ENCODE assay signal across 8 cellular contexts in genomic region chr6:21022343-21023107, GRCh38.
A peak's percentile ranks its signal among the peaks of the same experiment; 100 is the strongest.
DNase-seq lines count a peak whose midpoint lies in the region; ATAC-seq, FAIRE-seq and TF ChIP-seq lines count a peak whose summit lies in the region.

No MANE protein-coding gene starts in this region.

- H3K9me1 ChIP-seq in endothelial cell of umbilical vein (replicated peaks; ENCODE audit: control insufficient read depth, extremely low read depth, insufficient read depth, low read length) = no peaks in the 10 kb centered on the region

- H3K27me3 ChIP-seq in endothelial cell of umbilical vein (ENCODE audit: control insufficient read depth in 2 of 2, insufficient read depth in 2 of 2, low read length in 2 of 2) = no peaks in the 10 kb centered on the region
- H3K27me3 ChIP-seq in spleen (replicated peaks in 1 of 7) = no peaks in the 10 kb centered on the region
- no peaks in the 10 kb centered on the region for H3K27me3 ChIP-seq in gastrocnemius medialis

- H3K4me2 ChIP-seq in endothelial cell of umbilical vein (ENCODE audit: insufficient read depth, low read length) = no peak overlapping the region

- CTCF ChIA-PET in endothelial cell of umbilical vein (lab: Charles Lee) = interaction anchor here (0.9 to 1.5 kb wide), 4 partner anchors 45 to 566 kb away, joined by 3 to 8 read pairs (median 3); no protein-coding TSS in a partner anchor

- POLR2A ChIA-PET in endothelial cell of umbilical vein (lab: Charles Lee) = interaction anchor here (0.7 kb wide), 1 partner anchor 566 kb away, joined by 12 read pairs; no protein-coding TSS in a partner anchor

- in situ Hi-C loops in gastrocnemius medialis (cut with MboI; ENCODE audit: low sequenced_read_pairs in 4 of 4) = no loop called here

- DNase-seq in NCI-H187 treated with DMSO at 0.1 percent for 48 hours (lab: John Stamatoyannopoulos, UW) = peak; percentile 31
- peak; percentile 92 for DNase-seq in endothelial cell of umbilical vein (ENCODE audit: low read depth, low spot score)
- no peak for DNase-seq in spleen
- DNase-seq in NK-92 (lab: John Stamatoyannopoulos, UW; ENCODE audit: unreplicated experiment) = no peak
- no peak for DNase-seq in AG08395 (ENCODE audit: low spot score)
- no peak for DNase-seq in gastrocnemius medialis

- WGBS in spleen, 5 donors = 69 to 83% (median 80%) methylated on average over 7 of the region's 7 CpGs

- no peaks in the 10 kb centered on the region for H4K20me1 ChIP-seq in endothelial cell of umbilical vein (replicated peaks; ENCODE audit: control insufficient read depth, extremely low read depth, insufficient read depth, low read length)

- BruUV-seq in endothelial cell of umbilical vein (replicated peaks; lab: Mats Ljungman, UMichigan) = TSS peak; percentile 78

- H3K4me1 ChIP-seq in endothelial cell of umbilical vein (ENCODE audit: control insufficient read depth, extremely low read depth, insufficient read depth, low read length) (peaks cover 39% of the 10 kb centered on the region), spleen (peaks cover 0 to 7% (median 0%) of the 10 kb centered on the region in 6 donors), gastrocnemius medialis (no peaks in the 10 kb centered on the region)

- peak overlapping the region; percentile 24 for H2AFZ ChIP-seq in endothelial cell of umbilical vein (ENCODE audit: low read depth, low read length)

- intact Hi-C loops in endothelial cell of umbilical vein (cut with micrococcal nuclease) = loop anchor here (1.0 to 2.0 kb wide), 3 partner anchors 16 to 566 kb away; no protein-coding TSS in a partner anchor
- intact Hi-C loops in spleen (cut with DNase I; ENCODE audit: low total_unique reads) = no loop called here
- intact Hi-C loops in gastrocnemius medialis (cut with DNase I; ENCODE audit: low total_unique reads) = no loop called here

- TF ChIP-seq CTCF in endothelial cell of umbilical vein (IDR thresholded peaks at IDR 0.05; ENCODE audit: extremely low read depth in 1 of 2, insufficient read depth in 1 of 2, low read depth in 1 of 2, low read length in 2 of 2) (no peak), spleen (IDR thresholded peaks at IDR 0.05 in 8 of 11, conservative IDR thresholded peaks at IDR 0.05 in 3 of 11) (no peak), gastrocnemius medialis (IDR thresholded peaks at IDR 0.05 in 4 of 5, conservative IDR thresholded peaks at IDR 0.05 in 1 of 5) (no peak)

- H3K36me3 ChIP-seq in endothelial cell of umbilical vein (ENCODE audit: control insufficient read depth in 2 of 2, extremely low read depth in 1 of 2, insufficient read depth in 2 of 2, low read length in 2 of 2) = no peaks in the 10 kb centered on the region
- peaks cover 0 to 5% (median 0%) of the 10 kb centered on the region in 6 donors for H3K36me3 ChIP-seq in spleen
- no peaks in the 10 kb centered on the region for H3K36me3 ChIP-seq in gastrocnemius medialis

- H3K4me3 ChIP-seq in endothelial cell of umbilical vein (replicated peaks in 1 of 3; ENCODE audit: insufficient read depth in 1 of 3, low read depth in 1 of 3, low read length in 3 of 3) (no peak overlapping the region), spleen (no peak overlapping the region), gastrocnemius medialis (no peak overlapping the region)

- peak; percentile 75 for FAIRE-seq in endothelial cell of umbilical vein (lab: Jason Lieb, UNC)

- H3K9me3 ChIP-seq in endothelial cell of umbilical vein (replicated peaks; ENCODE audit: control insufficient read depth, insufficient read depth, low read length) (no peaks in the 10 kb centered on the region), spleen (peaks cover 0 to 4% (median 0%) of the 10 kb centered on the region in 8 donors), gastrocnemius medialis (no peaks in the 10 kb centered on the region)

- peak overlapping the region; percentile 75 for H3K27ac ChIP-seq in endothelial cell of umbilical vein (ENCODE audit: insufficient read depth, low read depth, low read length)
- H3K27ac ChIP-seq in spleen = peak overlapping the region in 5 of 8 donors; percentile 4 to 52 (median 42)
- no peak overlapping the region for H3K27ac ChIP-seq in gastrocnemius medialis

- TF ChIP-seq POLR2A in endothelial cell of umbilical vein (IDR thresholded peaks at IDR 0.05; ENCODE audit: low read depth, low read length) (no peak), spleen (IDR thresholded peaks at IDR 0.05) (no peak), gastrocnemius medialis (IDR thresholded peaks at IDR 0.05) (no peak)

- H3K9ac ChIP-seq in endothelial cell of umbilical vein (replicated peaks; ENCODE audit: extremely low read depth, insufficient read depth, low read length) = peak overlapping the region; percentile 36

- dilution Hi-C loops in endothelial cell of umbilical vein (cut with MboI; ENCODE audit: extremely low pct_ligation_motif_present, low sequenced_read_pairs) = no loop called here

- ATAC-seq in GM18508 (IDR thresholded peaks at IDR 0.05; ENCODE audit: insufficient read depth, unreplicated experiment) = peak; percentile 95
- ATAC-seq in HG02678 (IDR thresholded peaks at IDR 0.05; ENCODE audit: unreplicated experiment) = peak; percentile 94
- no peak for ATAC-seq in gastrocnemius medialis

- H3K79me2 ChIP-seq in endothelial cell of umbilical vein (ENCODE audit: control insufficient read depth, insufficient read depth, low read length) = no peaks in the 10 kb centered on the region

TF ChIP-seq in endothelial cell of umbilical vein, 7 proteins besides CTCF, POLR2A, EP300 and RAD21:
- TF ChIP-seq MAX (IDR thresholded peaks at IDR 0.05; ENCODE audit: insufficient read depth, insufficient read length) (no peak), POLR2AphosphoS5 (IDR thresholded peaks at IDR 0.05; ENCODE audit: insufficient read depth, low read depth, low read length) (peak; percentile 74), EZH2 (IDR thresholded peaks at IDR 0.05; ENCODE audit: borderline replicate concordance, low read depth, low read length, severe bottlenecking) (no peak), FOS (IDR thresholded peaks at IDR 0.05; ENCODE audit: borderline replicate concordance, insufficient read depth, low read length) (peak; percentile 20), GATA2 (IDR thresholded peaks at IDR 0.05; ENCODE audit: insufficient read depth, insufficient read length, low read depth, low read length) (peak; percentile 86), MYC (IDR thresholded peaks at IDR 0.05; ENCODE audit: low read depth, low read length) (no peak), JUN (IDR thresholded peaks at IDR 0.05; ENCODE audit: borderline replicate concordance, insufficient read depth, insufficient read length, low read depth) (no peak)

Comparison
In these comparisons a context has a peak if more than half of its experiments do, and no peak if none do; other contexts are left out.
1. ATAC-seq: peak in GM18508 (single experiment) and HG02678 (single experiment); none in gastrocnemius medialis (0 of 2).
2. DNase-seq: peak in NCI-H187 treated with DMSO at 0.1 percent for 48 hours (single experiment) and endothelial cell of umbilical vein (single experiment); none in spleen (single experiment), NK-92 (single experiment), AG08395 (single experiment) and gastrocnemius medialis (0 of 2).
3. H3K27ac ChIP-seq: peak in endothelial cell of umbilical vein (single experiment) and spleen (5 of 8); none in gastrocnemius medialis (0 of 4).